Comparison of ENCODE assay signal across 24 cellular contexts in the genomic region with DNA sequence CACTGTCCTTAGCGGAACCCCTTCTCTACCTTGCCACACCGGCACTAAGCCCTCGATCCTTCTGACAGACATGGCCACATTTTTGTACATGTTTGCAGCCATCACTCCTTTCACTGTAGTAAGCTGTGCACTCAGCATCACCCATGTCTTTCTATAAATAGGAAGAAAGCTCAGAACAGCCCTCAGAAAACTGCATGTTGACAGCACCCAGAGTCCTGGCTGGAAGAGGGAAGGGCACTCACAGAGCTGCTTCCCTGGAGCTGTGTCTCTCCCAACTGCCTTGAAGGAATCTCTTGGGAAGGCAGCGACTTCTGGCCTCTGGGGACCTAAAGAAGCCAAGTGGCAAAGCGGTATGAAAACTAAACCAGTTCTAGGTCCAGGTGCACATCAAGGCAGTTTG. TPM values are rescaled to one million over a fixed set of nuclear protein-coding genes. Genes with fewer than 3 reads are reported as not detected.
A peak's percentile ranks its signal among the peaks of the same experiment; 100 is the strongest.
DNase-seq lines count a peak whose midpoint lies in the region; ATAC-seq, FAIRE-seq and TF ChIP-seq lines count a peak whose summit lies in the region.
"Had no signal": no experiment of that assay in that cellular context is flagged by ENCODE, and none has a peak within 500 bp of the region (broad histone marks: within the 10 kb centered on the region; RNA-seq: fewer than 3 reads in every experiment).

No MANE protein-coding gene starts in this region.

- H3K36me3 ChIP-seq in HepG2 (replicated peaks in 1 of 2; ENCODE audit: control insufficient read depth in 1 of 2, insufficient read depth in 2 of 2, low read length in 2 of 2) (no peaks in the 10 kb centered on the region), right lobe of liver (no peaks in the 10 kb centered on the region)
- H3K36me3 ChIP-seq: BE2C had no signal

- H3K4me3 ChIP-seq in HepG2 (replicated peaks in 1 of 3; ENCODE audit: insufficient read depth in 1 of 3, low read depth in 2 of 3, low read length in 3 of 3) (no peak overlapping the region), right lobe of liver (no peak overlapping the region), choroid plexus epithelial cell (ENCODE audit: low read depth, low read length) (peak overlapping the region; percentile 4)
- H3K4me3 ChIP-seq: K562, PC-9 had no signal

- H3K27ac ChIP-seq in HepG2 (ENCODE audit: extremely low read length, insufficient read depth, low read length) (no peak overlapping the region), right lobe of liver (no peak overlapping the region)
- H3K27ac ChIP-seq: 22Rv1, PC-9 had no signal

- H3K9me3 Mint-ChIP-seq in activated naive CD4-positive, alpha-beta T cell treated with anti-CD3 and anti-CD28 coated beads, Interleukin-2, amount 10 ng/mL, durations not matched to agents 7 days and 5 days = no peaks in the 10 kb centered on the region

- H3K79me2 ChIP-seq in HepG2 (ENCODE audit: insufficient read depth, low read length) = no peaks in the 10 kb centered on the region

- TF ChIP-seq CTCF in HepG2 (CRISPR knock-in tag; IDR thresholded peaks at IDR 0.05) (no peak), right lobe of liver (IDR thresholded peaks at IDR 0.05) (no peak), choroid plexus epithelial cell (conservative IDR thresholded peaks at IDR 0.05; ENCODE audit: low read depth, low read length) (no peak)

- H3K9ac ChIP-seq in HepG2 (ENCODE audit: insufficient read depth, low read depth, low read length) = no peak overlapping the region

- FAIRE-seq in HepG2 (lab: Jason Lieb, UNC) = no peak
- FAIRE-seq: D721Med, H54, K562 had no signal

- H3K27me3 ChIP-seq in HepG2 (ENCODE audit: control insufficient read depth in 1 of 2, insufficient read depth in 2 of 2, low read length in 2 of 2) (peaks cover 2 to 6% of the 10 kb centered on the region in 2 experiments), right lobe of liver (no peaks in the 10 kb centered on the region)
- H3K27me3 ChIP-seq: BE2C had no signal

- no TSS peak for BruUV-seq in HepG2 (replicated peaks; lab: Mats Ljungman, UMichigan)

- H3K9me3 ChIP-seq in HepG2 (ENCODE audit: low read length) (no peaks in the 10 kb centered on the region), right lobe of liver (no peaks in the 10 kb centered on the region)
- H3K9me3 ChIP-seq: BE2C had no signal

- H3K27ac Mint-ChIP-seq in activated naive CD4-positive, alpha-beta T cell treated with anti-CD3 and anti-CD28 coated beads, Interleukin-2, amount 10 ng/mL, durations not matched to agents 7 days and 5 days = peak overlapping the region; percentile 17
- H3K27ac Mint-ChIP-seq: CD4-positive, CD25-positive, alpha-beta regulatory T cell had no signal

- TF ChIP-seq EP300 in HepG2 (IDR thresholded peaks at IDR 0.05; ENCODE audit: low read depth in 2 of 2, low read length in 2 of 2) = no peak
- TF ChIP-seq EP300 in HepG2 (CRISPR knock-in tag; IDR thresholded peaks at IDR 0.05; ENCODE audit: borderline replicate concordance) = no peak

- H3K36me3 Mint-ChIP-seq in activated naive CD4-positive, alpha-beta T cell treated with anti-CD3 and anti-CD28 coated beads, Interleukin-2, amount 10 ng/mL, durations not matched to agents 7 days and 5 days = no peaks in the 10 kb centered on the region
- H3K36me3 Mint-ChIP-seq: CD4-positive, CD25-positive, alpha-beta regulatory T cell had no signal

- TF ChIP-seq RAD21 in HepG2 (CRISPR knock-in tag; IDR thresholded peaks at IDR 0.05) = no peak

- DNase-seq in activated naive CD4-positive, alpha-beta T cell treated with anti-CD3 and anti-CD28 coated beads, Interleukin-2, amount 10 ng/mL, durations not matched to agents 7 days and 5 days = no peak
- no peak for DNase-seq in activated naive CD4-positive, alpha-beta T cell treated with anti-CD3 and anti-CD28 coated beads, Interleukin-2, amount 50 U/mL, for 16 hours
- no peak for DNase-seq in HepG2 (ENCODE audit: low spot score)
- no peak for DNase-seq in right lobe of liver
- no peak for DNase-seq in choroid plexus epithelial cell (ENCODE audit: low read depth)
- no peak for DNase-seq in NCI-H345 treated with DMSO at 0.1 percent for 48 hours (lab: John Stamatoyannopoulos, UW; ENCODE audit: unreplicated experiment)
- DNase-seq in kidney tubule cell (ENCODE audit: low spot score) = no peak
- DNase-seq: BE2C; CD4-positive, CD25-positive, alpha-beta regulatory T cell; Kasumi-1; NCI-H1105; NCI-H1436 treated with DMSO at 0.1 percent for 48 hours; NCI-H1930; NCI-H2107; NCI-H446; NCI-H526; NCI-H82; NK-92 treated with Interleukin-12 subunit alpha and Interleukin-12 subunit beta, amount 100 ng/mL, for 24 hours; PC-9; SHP77 treated with DMSO at 0.1 percent for 48 hours had no signal

- CTCF ChIA-PET in activated naive CD4-positive, alpha-beta T cell treated with anti-CD3 and anti-CD28 coated beads, Interleukin-2, amount 10 ng/mL, durations not matched to agents 7 days and 5 days (lab: Charles Lee) = interaction anchor here (1.0 to 2.1 kb wide), 2 partner anchors 12 to 50 kb away, joined by 4 to 7 read pairs; no protein-coding TSS in a partner anchor
- CTCF ChIA-PET in HepG2 (lab: Yijun Ruan, JAX; ENCODE audit: low intra/inter-chr PET ratio, low total read pairs) = interaction anchor here (2.0 kb wide), 1 partner anchor 11 kb away, joined by 12 read pairs; no protein-coding TSS in a partner anchor

- POLR2A ChIA-PET in HepG2 (lab: Yijun Ruan, JAX) = no interaction called here

- ATAC-seq in HepG2 = no peak
- ATAC-seq in right lobe of liver = no peak
- ATAC-seq: K562 had no signal

- H3K4me2 ChIP-seq in HepG2 (ENCODE audit: low read depth, low read length) = 0 out of 2 replicates have a peak overlapping the region, but pooled peaks have one; percentile 69
- H3K4me2 ChIP-seq: PC-9 had no signal

- in situ Hi-C loops in HepG2 (cut with HindIII; ENCODE audit: extremely low pct_ligation_motif_present, low pct_unique_long_range_greater_than_20kb) = no loop called here

- intact Hi-C loops in HepG2 (cut with micrococcal nuclease; ENCODE audit: unreplicated experiment) = no loop called here
- intact Hi-C loops in right lobe of liver (cut with DNase I) = no loop called here

- H2AFZ ChIP-seq in HepG2 (ENCODE audit: low read length) = no peak overlapping the region
- H2AFZ ChIP-seq: PC-9 had no signal

- H4K20me1 ChIP-seq in HepG2 (ENCODE audit: insufficient read depth, low read length) = no peaks in the 10 kb centered on the region

- peaks cover 89% of the 10 kb centered on the region for H3K4me1 ChIP-seq in HepG2 (ENCODE audit: insufficient read depth, low read length)
- peaks cover 0 to 6% (median 0%) of the 10 kb centered on the region in 4 donors for H3K4me1 ChIP-seq in right lobe of liver
- H3K4me1 ChIP-seq: BE2C had no signal

- peaks cover 77% of the 10 kb centered on the region for H3K27me3 Mint-ChIP-seq in activated naive CD4-positive, alpha-beta T cell treated with anti-CD3 and anti-CD28 coated beads, Interleukin-2, amount 10 ng/mL, durations not matched to agents 7 days and 5 days

- TF ChIP-seq POLR2A in HepG2 (IDR thresholded peaks at IDR 0.05; ENCODE audit: insufficient read depth in 1 of 2, low read depth in 2 of 2, low read length in 2 of 2) (no peak), right lobe of liver (IDR thresholded peaks at IDR 0.05) (no peak)

- WGBS in HepG2 (ENCODE audit: low lambda C conversion rate) = 58% methylated on average over 5 of the region's 5 CpGs
- 81% methylated on average over 3 of the region's 5 CpGs for WGBS in right lobe of liver (ENCODE audit: insufficient coverage, low coverage, low lambda C conversion rate, missing lambda C conversion rate)

- H3K4me1 Mint-ChIP-seq in activated naive CD4-positive, alpha-beta T cell treated with anti-CD3 and anti-CD28 coated beads, Interleukin-2, amount 10 ng/mL, durations not matched to agents 7 days and 5 days = peaks cover 10% of the 10 kb centered on the region

- H3K4me3 Mint-ChIP-seq in activated naive CD4-positive, alpha-beta T cell treated with anti-CD3 and anti-CD28 coated beads, Interleukin-2, amount 10 ng/mL, durations not matched to agents 7 days and 5 days = no peak overlapping the region
- H3K4me3 Mint-ChIP-seq: CD4-positive, CD25-positive, alpha-beta regulatory T cell had no signal

TF ChIP-seq in HepG2, 621 proteins besides CTCF, POLR2A, EP300 and RAD21:
- TF ChIP-seq ZNF83 (CRISPR knock-in tag; IDR thresholded peaks at IDR 0.05; ENCODE audit: borderline replicate concordance) = no peak
- TF ChIP-seq ZNF672 (CRISPR knock-in tag; IDR thresholded peaks at IDR 0.05) = no peak
- no peak for TF ChIP-seq MBNL3 (CRISPR knock-in tag; conservative IDR thresholded peaks at IDR 0.05)
- no peak for TF ChIP-seq ZSCAN20 (CRISPR knock-in tag; IDR thresholded peaks at IDR 0.05; ENCODE audit: borderline replicate concordance)
- no peak for TF ChIP-seq ZNF605 (CRISPR knock-in tag; IDR thresholded peaks at IDR 0.05)
- TF ChIP-seq PHF5A (CRISPR knock-in tag; IDR thresholded peaks at IDR 0.05; ENCODE audit: low read depth, unreplicated experiment) = no peak
- no peak for TF ChIP-seq ZNF816 (CRISPR knock-in tag; IDR thresholded peaks at IDR 0.05; ENCODE audit: borderline replicate concordance)
- TF ChIP-seq ETV6 (CRISPR knock-in tag; conservative IDR thresholded peaks at IDR 0.05) = no peak
- TF ChIP-seq PAX8 (CRISPR knock-in tag; IDR thresholded peaks at IDR 0.05; ENCODE audit: borderline replicate concordance) = no peak

RNA-seq across cellular contexts. Expression of a gene that starts 42.0 kb away (rescaled TPM):
- 6.3 and 9.3 TPM in 2 replicates for total RNA-seq in HepG2 (2016; rRNA removed; fragmentation: Illumina TruSeq; extraction: Trizol)
- total RNA-seq in HepG2 (2016; cell fraction: cytosol; rRNA removed; fragmentation: Illumina TruSeq; extraction: Trizol; ENCODE audit: low read depth) = 0.79 and 0.81 TPM in 2 replicates
- 5.4 and 9.4 TPM in 2 replicates for total RNA-seq in HepG2 (2016; cell fraction: insoluble cytoplasmic fraction; rRNA removed; fragmentation: Illumina TruSeq; extraction: Trizol)
- 2.5 TPM in 2 replicates for total RNA-seq in HepG2 (2016; cell fraction: membrane; rRNA removed; fragmentation: Illumina TruSeq; extraction: Trizol)
- total RNA-seq in HepG2 (2016; cell fraction: nucleus; rRNA removed; fragmentation: Illumina TruSeq; extraction: Trizol) = 10.0 and 12.1 TPM in 2 replicates
- 14.1 and 21.5 TPM in 2 replicates for polyA plus RNA-seq in HepG2 (2011; rRNA removed)
- polyA plus RNA-seq in HepG2 (2011; cell fraction: cytosol; rRNA removed) = 13.3 and 14.5 TPM in 2 replicates
- 26.3 and 26.5 TPM in 2 replicates for polyA plus RNA-seq in HepG2 (2011; cell fraction: nucleus; rRNA removed)
- 10.8 and 11.1 TPM in 2 replicates for polyA plus RNA-seq in HepG2 (2012)
- polyA plus RNA-seq in HepG2 (2016; cell fraction: cytosol; fragmentation: Illumina TruSeq; extraction: Trizol; ENCODE audit: low read depth) = 0.36 TPM in 2 replicates
- polyA plus RNA-seq in HepG2 (2016; cell fraction: insoluble cytoplasmic fraction; fragmentation: Illumina TruSeq; extraction: Trizol; ENCODE audit: low read depth) = 4.2 and 4.6 TPM in 2 replicates
- 0.93 and 0.94 TPM in 2 replicates for polyA plus RNA-seq in HepG2 (2016; cell fraction: membrane; fragmentation: Illumina TruSeq; extraction: Trizol; ENCODE audit: low read depth)
- polyA plus RNA-seq in HepG2 (2016; cell fraction: nucleus; fragmentation: Illumina TruSeq; extraction: Trizol; ENCODE audit: insufficient read depth, low read depth) = 15.4 and 16.8 TPM in 2 replicates
- 2.9 and 31.0 TPM in 2 replicates for polyA minus RNA-seq in HepG2 (2011; rRNA and poly(A)+ RNA removed; ENCODE audit: low replicate concordance)
- polyA minus RNA-seq in HepG2 (2011; cell fraction: cytosol; rRNA and poly(A)+ RNA removed) = 14.3 and 18.7 TPM in 2 replicates
- 7.9 and 11.3 TPM in 2 replicates for polyA minus RNA-seq in HepG2 (2011; cell fraction: nucleus; rRNA and poly(A)+ RNA removed)
- total RNA-seq in right lobe of liver = 100 to 1,000 TPM; 102 to 158 (median 120) TPM

Comparison
In these comparisons a context has a peak if more than half of its experiments do, and no peak if none do; other contexts are left out.
1. RNA of a gene that starts 42.0 kb away (total RNA-seq): 102 to 158 TPM in right lobe of liver; 0.79 to 12.1 TPM in HepG2; every median in the first group is over 4 times any median in the second.